29 cellular contexts compared by ENCODE assay signal in genomic region chr16:50539053-50539615, GRCh38. TPM values are rescaled to one million over a fixed set of nuclear protein-coding genes. Genes with fewer than 3 reads are reported as not detected.
DNase-seq lines count a peak whose midpoint lies in the region; ATAC-seq, FAIRE-seq and TF ChIP-seq lines count a peak whose summit lies in the region.
"Had no signal": no experiment of that assay in that cellular context is flagged by ENCODE, and none has a peak within 500 bp of the region (broad histone marks: within the 10 kb centered on the region; RNA-seq: fewer than 3 reads in every experiment).

No MANE protein-coding gene starts in this region.

- H3K27ac Mint-ChIP-seq in endodermal cell (no peak overlapping the region), neural crest cell (ENCODE audit: unreplicated experiment) (peak overlapping the region; percentile 65)
- H3K27ac Mint-ChIP-seq: activated T-cell treated with anti-CD3 and anti-CD28 coated beads, Interleukin-2, amount 50 U/mL, for 72 hours; IgD-negative memory B cell; memory B cell; T-helper 1 cell treated with Interleukin-12 subunit alpha and Interleukin-12 subunit beta and Interleukin-4 antibody, amounts not matched to agents 30 μg/mL and 1 μg/mL, for 36 hours had no signal

- intact Hi-C loops in IMR-90 (cut with micrococcal nuclease) (no loop called here), kidney (cut with DNase I) (no loop called here)

- peaks cover 2% of the 10 kb centered on the region for H3K27me3 Mint-ChIP-seq in endodermal cell (ENCODE audit: insufficient read depth)
- H3K27me3 Mint-ChIP-seq in neural crest cell (ENCODE audit: low read depth), result no peaks in the 10 kb centered on the region

- H3K9me3 Mint-ChIP-seq in endodermal cell, result peaks cover 8% of the 10 kb centered on the region
- H3K9me3 Mint-ChIP-seq in neural crest cell, result no peaks in the 10 kb centered on the region

- TF ChIP-seq CTCF in IMR-90 (conservative IDR thresholded peaks at IDR 0.05; ENCODE audit: low read depth, low read length) (no peak), endodermal cell (conservative IDR thresholded peaks at IDR 0.05) (no peak), neural crest cell (conservative IDR thresholded peaks at IDR 0.05) (no peak), GM13976 (IDR thresholded peaks at IDR 0.05; ENCODE audit: borderline replicate concordance, control extremely low read depth, extremely low read depth, insufficient read depth, missing control alignments) (no peak), kidney (IDR thresholded peaks at IDR 0.05; ENCODE audit: borderline replicate concordance, extremely low read depth, insufficient read depth) (no peak)

- H3K79me1 ChIP-seq in IMR-90 (ENCODE audit: low read depth in 1 of 2, low read length in 2 of 2), result no peaks in the 10 kb centered on the region

- no peak overlapping the region for H3K27ac ChIP-seq in BLaER1
- H3K27ac ChIP-seq in IMR-90 (ENCODE audit: insufficient read depth, low read length), result no peak overlapping the region
- peak overlapping the region; percentile 67 for H3K27ac ChIP-seq in endodermal cell (ENCODE audit: low read depth, low read length)
- no peak overlapping the region for H3K27ac ChIP-seq in kidney (ENCODE audit: low read depth in 2 of 2, low read length in 2 of 2)
- H3K27ac ChIP-seq: prostate gland, transverse colon had no signal

- TF ChIP-seq POLR2A in IMR-90 (IDR thresholded peaks at IDR 0.05; ENCODE audit: low read depth, low read length), result no peak

- H3K56ac ChIP-seq in IMR-90 (ENCODE audit: extremely low read depth, insufficient read depth, low read length), result no peak overlapping the region

- no peak overlapping the region for H3K18ac ChIP-seq in IMR-90 (ENCODE audit: low read depth, low read length)

- in situ Hi-C loops in IMR-90 (cut with MboI; ENCODE audit: low sequenced_read_pairs), result no loop called here
- in situ Hi-C loops in GM13976 (cut with MboI; ENCODE audit: low sequenced_read_pairs, unreplicated experiment), result no loop called here

- no peak overlapping the region for H4K5ac ChIP-seq in IMR-90 (ENCODE audit: low read depth, low read length)

- H3K9me1 ChIP-seq in IMR-90 (ENCODE audit: insufficient read depth, low read length), result no peaks in the 10 kb centered on the region

- H3K9me3 ChIP-seq in BLaER1 (no peaks in the 10 kb centered on the region), IMR-90 (ENCODE audit: control insufficient read depth, insufficient read depth, low read length) (no peaks in the 10 kb centered on the region), endodermal cell (ENCODE audit: control insufficient read depth, low read length) (no peaks in the 10 kb centered on the region), kidney (ENCODE audit: control insufficient read depth in 1 of 2, low read length in 2 of 2) (no peaks in the 10 kb centered on the region)
- H3K9me3 ChIP-seq: prostate gland, transverse colon had no signal

- CTCF ChIA-PET in IMR-90 (lab: Yijun Ruan, JAX), result no interaction called here

- no TSS peak for BruUV-seq in IMR-90 (replicated peaks; lab: Mats Ljungman, UMichigan)

- H3K4me3 ChIP-seq in BLaER1 (no peak overlapping the region), IMR-90 (ENCODE audit: insufficient read depth, low read depth, low read length) (no peak overlapping the region), endodermal cell (ENCODE audit: low read length) (no peak overlapping the region), kidney (ENCODE audit: low read length in 2 of 2) (no peak overlapping the region)
- H3K4me3 ChIP-seq: prostate gland, transverse colon had no signal

- H4K20me1 ChIP-seq in BLaER1 (no peaks in the 10 kb centered on the region), IMR-90 (ENCODE audit: insufficient read depth, low read length) (no peaks in the 10 kb centered on the region)

- WGBS in IMR-90 (ENCODE audit: extremely low coverage in 2 of 2, insufficient read length in 1 of 2), 2 experiments, result 41% methylated on average over 6 of the region's 16 CpGs; no CpG with 5 or more reads in 1 of the 2 experiments
- WGBS in endodermal cell (ENCODE audit: insufficient coverage in 1 of 2, insufficient read length in 1 of 2), 2 experiments, result 70 to 82% methylated on average over 8 to 16 of the region's 16 CpGs

- no peak overlapping the region for H4K91ac ChIP-seq in IMR-90 (ENCODE audit: insufficient read depth, low read depth, low read length)

- H3K27me3 ChIP-seq in BLaER1 (no peaks in the 10 kb centered on the region), IMR-90 (ENCODE audit: control insufficient read depth, insufficient read depth, low read length) (peaks cover 6% of the 10 kb centered on the region), endodermal cell (ENCODE audit: control insufficient read depth, insufficient read depth, low read length, poor library complexity, severe bottlenecking) (no peaks in the 10 kb centered on the region)
- H3K27me3 ChIP-seq: transverse colon had no signal

- H3K23ac ChIP-seq in IMR-90 (ENCODE audit: low read depth, low read length), result no peak overlapping the region

- H3K4me3 Mint-ChIP-seq in endodermal cell, result no peak overlapping the region
- peak overlapping the region; percentile 61 for H3K4me3 Mint-ChIP-seq in neural crest cell
- H3K4me3 Mint-ChIP-seq: activated T-cell treated with anti-CD3 and anti-CD28 coated beads, Interleukin-2, amount 50 U/mL, for 72 hours; CD8-positive, alpha-beta memory T cell; IgD-negative memory B cell; memory B cell; T-helper 1 cell treated with Interleukin-12 subunit alpha and Interleukin-12 subunit beta and Interleukin-4 antibody, amounts not matched to agents 30 μg/mL and 1 μg/mL, for 36 hours had no signal

- no peak overlapping the region for H2BK15ac ChIP-seq in IMR-90 (ENCODE audit: low read depth, low read length)

- H2BK120ac ChIP-seq in IMR-90 (ENCODE audit: low read depth, low read length), result no peak overlapping the region

- no peak overlapping the region for H3K9ac ChIP-seq in BLaER1
- no peak overlapping the region for H3K9ac ChIP-seq in IMR-90 (ENCODE audit: low read depth, low read length)
- H3K9ac ChIP-seq in endodermal cell (ENCODE audit: extremely low read depth, low read length, poor library complexity, severe bottlenecking), result no peak overlapping the region
- no peak overlapping the region for H3K9ac ChIP-seq in kidney (ENCODE audit: low read length in 2 of 2)

- no peak for DNase-seq in IMR-90
- DNase-seq in endodermal cell, result peak; percentile 44
- DNase-seq in neural crest cell (ENCODE audit: low read depth, low spot score), result peak; percentile 47
- DNase-seq in NCI-H748 treated with DMSO at 0.1 percent for 48 hours (lab: John Stamatoyannopoulos, UW), result no peak
- DNase-seq in GM13976 (ENCODE audit: low spot score), result no peak
- no peak for DNase-seq in RKO (ENCODE audit: low spot score)
- DNase-seq in kidney, result no peak
- DNase-seq: activated CD4-positive, alpha-beta T cell treated with anti-CD3 and anti-CD28 coated beads, Interleukin-2, amount 50 U/mL, for 48 hours; activated naive CD4-positive, alpha-beta T cell treated with Interleukin-2 at 50 U/mL for 16 hours; activated T-cell treated with anti-CD3 and anti-CD28 coated beads, Interleukin-2, amount 50 U/mL, for 72 hours; CD8-positive, alpha-beta memory T cell; dermis blood vessel endothelial cell; foreskin melanocyte; MV-4-11; NCI-H1436; NCI-H446; NCI-H774; RPMI8226; stimulated activated CD4-positive, alpha-beta T cell treated with anti-CD3 and anti-CD28 coated beads, Interleukin-15, amount 100 ng/mL, for 24 hours; stimulated activated CD4-positive, alpha-beta T cell treated with anti-CD3 and anti-CD28 coated beads, Interleukin-4, amount 100 ng/mL, for 4 hours; transverse colon had no signal

- H2AK5ac ChIP-seq in IMR-90 (ENCODE audit: low read depth, low read length), result no peak overlapping the region

- no peak for TF ChIP-seq RAD21 in IMR-90 (IDR thresholded peaks at IDR 0.05; ENCODE audit: low read length)

- no peak for ATAC-seq in IMR-90 (ENCODE audit: low read depth)
- ATAC-seq: activated CD4-positive, CD25-positive, alpha-beta regulatory T cell treated with anti-CD3 and anti-CD28 coated beads, Interleukin-2, amount 50 U/mL, for 24 hours; activated T-cell treated with anti-CD3 and anti-CD28 coated beads, Interleukin-2, amount 50 U/mL, for 72 hours; HCT116 had no signal

- H3K4me2 ChIP-seq in BLaER1 (peak overlapping the region; percentile 77), IMR-90 (ENCODE audit: low read depth, low read length) (no peak overlapping the region)

- H2BK5ac ChIP-seq in IMR-90 (ENCODE audit: low read depth, low read length, poor library complexity, severe bottlenecking), result no peak overlapping the region

- H2AFZ ChIP-seq in IMR-90 (replicated peaks; ENCODE audit: low read length, poor library complexity), result peak overlapping the region; percentile 23

- H3K14ac ChIP-seq in IMR-90 (replicated peaks; ENCODE audit: low read depth, low read length), result no peak overlapping the region

- H3K36me3 ChIP-seq in BLaER1 (no peaks in the 10 kb centered on the region), IMR-90 (ENCODE audit: control insufficient read depth, insufficient read depth, low read length) (no peaks in the 10 kb centered on the region), endodermal cell (ENCODE audit: control insufficient read depth, insufficient read depth, low read length) (no peaks in the 10 kb centered on the region), kidney (ENCODE audit: control insufficient read depth in 1 of 2, insufficient read depth in 2 of 2, low read length in 2 of 2) (no peaks in the 10 kb centered on the region)
- H3K36me3 ChIP-seq: prostate gland, transverse colon had no signal

- H2AK9ac ChIP-seq in IMR-90 (replicated peaks; ENCODE audit: low read depth, low read length, poor library complexity), result no peak overlapping the region

- no peak overlapping the region for H3K4ac ChIP-seq in IMR-90 (ENCODE audit: low read depth, low read length)

- H3K4me1 ChIP-seq in BLaER1 (peaks cover 21% of the 10 kb centered on the region), IMR-90 (ENCODE audit: control insufficient read depth, insufficient read depth, low read length) (no peaks in the 10 kb centered on the region), endodermal cell (ENCODE audit: control insufficient read depth, insufficient read depth, low read length) (no peaks in the 10 kb centered on the region), kidney (ENCODE audit: control insufficient read depth in 1 of 2, insufficient read depth in 1 of 2, low read depth in 1 of 2, low read length in 2 of 2) (no peaks in the 10 kb centered on the region)
- H3K4me1 ChIP-seq: prostate gland, transverse colon had no signal

- dilution Hi-C loops in IMR-90 (cut with HindIII; ENCODE audit: low sequenced_read_pairs, unreplicated experiment), result no loop called here

- H3K36me3 Mint-ChIP-seq in endodermal cell (ENCODE audit: low read depth) (no peaks in the 10 kb centered on the region), neural crest cell (ENCODE audit: low read depth) (no peaks in the 10 kb centered on the region)
- H3K36me3 Mint-ChIP-seq: IgD-negative memory B cell had no signal

- POLR2A ChIA-PET in IMR-90 (lab: Charles Lee; ENCODE audit: unreplicated experiment), result no interaction called here

- H3K4me1 Mint-ChIP-seq in endodermal cell (peaks cover 17% of the 10 kb centered on the region), neural crest cell (peaks cover 43% of the 10 kb centered on the region)
- H3K4me1 Mint-ChIP-seq: CD8-positive, alpha-beta memory T cell; IgD-negative memory B cell; memory B cell had no signal

- H2BK20ac ChIP-seq in IMR-90 (ENCODE audit: low read depth, low read length), result no peak overlapping the region

- no peak for FAIRE-seq in kidney (lab: Jason Lieb, UNC)
- FAIRE-seq: TTC549 had no signal

- H4K8ac ChIP-seq in IMR-90 (ENCODE audit: low read depth in 2 of 2, low read length in 2 of 2), result no peak overlapping the region

RNA-seq across cellular contexts. Expression of gene NKD1, which starts 9.1 kb away (rescaled TPM):
- total RNA-seq in IMR-90 (2012; rRNA removed) (under 0.01 TPM in 1 of 2 replicates, not detected in the other), endodermal cell (1 to 10 TPM; 7.0 to 9.5 TPM), neural crest cell (49.8 and 54.7 TPM in 2 replicates), kidney (9.9 TPM)
- polyA plus RNA-seq in IMR-90 (2012; rRNA removed) (not detected in 2 replicates), kidney (ENCODE audit: insufficient read depth, low read depth, low replicate concordance) (1.1 TPM)
- 0.04 TPM in 1 of 2 replicates, not detected in the other for polyA plus RNA-seq in IMR-90 (2012; cell fraction: cytosol; rRNA removed)
- under 0.01 TPM in 1 of 2 replicates, not detected in the other for polyA plus RNA-seq in IMR-90 (2012; cell fraction: nucleus; rRNA removed; ENCODE audit: low replicate concordance)
- 32.4 TPM for polyA plus RNA-seq in endodermal cell (2013, experiment 1 of 2)
- 20.2 TPM for polyA plus RNA-seq in endodermal cell (2013, experiment 2 of 2)
- total RNA-seq: dermis blood vessel endothelial cell had no signal
- polyA plus RNA-seq: IgD-negative memory B cell had no signal

Comparison
In these comparisons a context has a peak if more than half of its experiments do, and no peak if none do; other contexts are left out.
1. DNase-seq: peak in endodermal cell (single experiment) and neural crest cell (single experiment); none in IMR-90 (single experiment), NCI-H748 treated with DMSO at 0.1 percent for 48 hours (single experiment), GM13976 (single experiment), RKO (single experiment) and kidney (single experiment).